8 cellular contexts compared by ENCODE assay signal in the genomic region with DNA sequence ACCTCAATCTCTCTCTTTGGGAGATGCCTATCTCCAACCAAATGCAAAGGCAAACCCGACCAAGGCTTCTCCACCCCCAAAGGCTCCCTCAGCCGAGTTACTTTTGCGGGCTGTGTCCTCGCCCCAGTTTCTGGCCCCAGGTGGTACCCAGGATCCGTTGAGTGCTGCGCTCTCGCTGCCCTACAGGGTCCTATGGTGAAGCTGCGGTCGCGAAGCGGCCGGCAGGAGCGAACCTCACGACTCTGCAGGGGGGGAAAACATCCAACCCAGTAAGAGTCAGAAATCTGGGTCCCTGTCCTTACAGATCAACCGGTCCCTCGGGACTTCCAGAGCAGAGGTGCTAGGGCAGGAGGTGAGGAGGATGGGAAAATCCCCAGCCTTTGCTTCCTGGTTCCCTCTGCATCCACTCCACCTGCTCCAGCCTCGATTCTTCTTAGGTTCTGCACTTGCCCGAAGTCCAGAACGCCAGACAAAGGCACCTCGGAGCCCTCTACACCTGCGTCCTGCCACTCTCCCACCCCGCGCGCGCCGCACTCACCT. TPM values are rescaled to one million over a fixed set of nuclear protein-coding genes. Genes with fewer than 3 reads are reported as not detected.
DNase-seq lines count a peak whose midpoint lies in the region; ATAC-seq, FAIRE-seq and TF ChIP-seq lines count a peak whose summit lies in the region.

No MANE protein-coding gene starts in this region.

- H3K14ac ChIP-seq in H9 (ENCODE audit: insufficient read depth, low read length) = no peak overlapping the region

- H3K4me1 ChIP-seq in H9 (ENCODE audit: insufficient read depth, low read length) (0 out of 2 replicates have a peak, but pooled peaks cover 2% of the 10 kb centered on the region), smooth muscle cell (ENCODE audit: low read depth) (peaks cover 12% of the 10 kb centered on the region)

- in situ Hi-C loops in G401 (cut with HindIII; ENCODE audit: low sequenced_read_pairs) = no loop called here

- no peak overlapping the region for H4K8ac ChIP-seq in H9 (replicated peaks; ENCODE audit: insufficient read length, low read depth, low read length)

- H3K4me1 Mint-ChIP-seq in H9 = peaks cover 12 to 13% of the 10 kb centered on the region in 2 experiments
- peaks cover 12% of the 10 kb centered on the region for H3K4me1 Mint-ChIP-seq in activated CD4-positive, alpha-beta memory T cell treated with anti-CD3 and anti-CD28 coated beads for 36 hours (ENCODE audit: low read depth)

- no peak overlapping the region for H2BK15ac ChIP-seq in H9 (ENCODE audit: low read depth, low read length)

- no peak overlapping the region for H3K27ac ChIP-seq in H9 (ENCODE audit: insufficient read length, low read depth, low read length)
- no peak overlapping the region for H3K27ac ChIP-seq in smooth muscle cell (ENCODE audit: low read depth)

- no peak overlapping the region for H3K18ac ChIP-seq in H9 (ENCODE audit: insufficient read length, low read depth, low read length)

- H3K36me3 ChIP-seq in smooth muscle cell (ENCODE audit: low read depth) = no peaks in the 10 kb centered on the region

- no peak overlapping the region for H3T11ph ChIP-seq in H9 (ENCODE audit: low read length)

- peak overlapping the region; percentile 67 for H3K4me3 ChIP-seq in smooth muscle cell

- CTCF ChIA-PET in activated CD4-positive, alpha-beta memory T cell treated with anti-CD3 and anti-CD28 coated beads for 36 hours (lab: Charles Lee) = no interaction called here

- TF ChIP-seq CTCF in H9 (conservative IDR thresholded peaks at IDR 0.05) (no peak), smooth muscle cell (IDR thresholded peaks at IDR 0.05; ENCODE audit: borderline replicate concordance, insufficient read depth, poor library complexity, severe bottlenecking) (no peak)

- ATAC-seq in left ventricle myocardium superior = peak; percentile 9

- H2AFZ ChIP-seq in H9 (ENCODE audit: low read length) (no peak overlapping the region), smooth muscle cell (ENCODE audit: low read depth) (peak overlapping the region; percentile 70)

- H2BK12ac ChIP-seq in H9 (ENCODE audit: insufficient read length, low read depth, low read length) = no peak overlapping the region

- FAIRE-seq in H54 (lab: Jason Lieb, UNC) = no peak

- H3K56ac ChIP-seq in H9 (ENCODE audit: insufficient read length, low read depth, low read length) = no peak overlapping the region

- no peak overlapping the region for H4K5ac ChIP-seq in H9 (ENCODE audit: insufficient read length, low read depth, low read length)

- H3K4me2 ChIP-seq in H9 (ENCODE audit: insufficient read depth, insufficient read length, low read length) = peak overlapping the region; percentile 47
- peak overlapping the region; percentile 87 for H3K4me2 ChIP-seq in smooth muscle cell

- no peaks in the 10 kb centered on the region for H3K79me1 ChIP-seq in H9 (ENCODE audit: insufficient read depth, low read depth, low read length, poor library complexity, severe bottlenecking)

- H2BK120ac ChIP-seq in H9 (ENCODE audit: low read depth, low read length, poor library complexity, severe bottlenecking) = no peak overlapping the region

- WGBS in H9 (ENCODE audit: extremely low coverage, insufficient read length, low lambda C conversion rate) = no CpG with 5 or more reads among the region's 26 CpGs
- 2% methylated on average over 26 of the region's 26 CpGs for WGBS in smooth muscle cell (ENCODE audit: low lambda C conversion rate)

- H3K79me2 ChIP-seq in H9 (ENCODE audit: insufficient read depth, low read length) (no peaks in the 10 kb centered on the region), smooth muscle cell (ENCODE audit: low read depth) (no peaks in the 10 kb centered on the region)

- H4K20me1 ChIP-seq in H9 (ENCODE audit: control insufficient read depth, insufficient read depth, insufficient read length) (no peaks in the 10 kb centered on the region), smooth muscle cell (ENCODE audit: low read depth) (no peaks in the 10 kb centered on the region)

- no peaks in the 10 kb centered on the region for H3K9me3 Mint-ChIP-seq in H9
- no peaks in the 10 kb centered on the region for H3K9me3 Mint-ChIP-seq in activated CD4-positive, alpha-beta memory T cell treated with anti-CD3 and anti-CD28 coated beads for 36 hours

- H3K4ac ChIP-seq in H9 (ENCODE audit: low read depth, low read length) = no peak overlapping the region

- POLR2A ChIA-PET in activated CD4-positive, alpha-beta memory T cell treated with anti-CD3 and anti-CD28 coated beads for 36 hours (lab: Charles Lee) = no interaction called here

- H3K27me3 ChIP-seq in H9 (ENCODE audit: insufficient read depth, low read length) (peaks cover 22% of the 10 kb centered on the region; the same call in 1 of the 2 replicates), smooth muscle cell (ENCODE audit: low read depth) (no peaks in the 10 kb centered on the region)

- intact Hi-C loops in activated CD4-positive, alpha-beta memory T cell treated with anti-CD3 and anti-CD28 coated beads for 36 hours (cut with micrococcal nuclease) = loop anchor here (1.0 to 10.0 kb wide), 3 partner anchors 44 to 846 kb away; no protein-coding TSS in a partner anchor
- intact Hi-C loops in left ventricle myocardium superior (cut with micrococcal nuclease) = no loop called here

- H3K9me3 ChIP-seq in H9 (ENCODE audit: control insufficient read depth, low read depth, low read length) (no peaks in the 10 kb centered on the region), smooth muscle cell (replicated peaks; ENCODE audit: low read depth) (no peaks in the 10 kb centered on the region)

- H3K9ac ChIP-seq in H9 (ENCODE audit: extremely low read depth, insufficient read length, low read length) (no peak overlapping the region), smooth muscle cell (ENCODE audit: low read depth) (no peak overlapping the region)

- H3F3A ChIP-seq in smooth muscle cell (ENCODE audit: low read depth) = no peaks in the 10 kb centered on the region

- no peak for TF ChIP-seq POLR2A in H54 (IDR thresholded peaks at IDR 0.05; ENCODE audit: low read depth, low read length)

- no peaks in the 10 kb centered on the region for H3K36me3 Mint-ChIP-seq in H9 (ENCODE audit: insufficient read depth in 1 of 3, low read depth in 3 of 3)
- H3K36me3 Mint-ChIP-seq in activated CD4-positive, alpha-beta memory T cell treated with anti-CD3 and anti-CD28 coated beads for 36 hours = no peaks in the 10 kb centered on the region

- H3K23me2 ChIP-seq in H9 (ENCODE audit: insufficient read length, low read depth, low read length, poor library complexity, severe bottlenecking) = peaks cover 25% of the 10 kb centered on the region

- peak; percentile 60 for DNase-seq in G401 (ENCODE audit: low spot score)
- DNase-seq in H9 = peak; percentile 39
- DNase-seq in activated CD4-positive, alpha-beta memory T cell treated with anti-CD3 and anti-CD28 coated beads for 36 hours = no peak
- no peak for DNase-seq in left ventricle myocardium superior
- DNase-seq in smooth muscle cell (lab: John Stamatoyannopoulos, UW; ENCODE audit: unreplicated experiment) = no peak
- no peak for DNase-seq in GM03348 (ENCODE audit: low spot score)
- DNase-seq in epidermal melanocyte (ENCODE audit: insufficient read length, low spot score) = no peak
- no peak for DNase-seq in H54 (ENCODE audit: insufficient read length, low spot score)

- no peak overlapping the region for H4K91ac ChIP-seq in H9 (ENCODE audit: insufficient read length, low read depth, low read length)

- H3K27ac Mint-ChIP-seq in H9 = no peak overlapping the region
- no peak overlapping the region for H3K27ac Mint-ChIP-seq in activated CD4-positive, alpha-beta memory T cell treated with anti-CD3 and anti-CD28 coated beads for 36 hours

- peak overlapping the region; percentile 76 to 78 for H3K4me3 Mint-ChIP-seq in H9
- peak overlapping the region; percentile 54 for H3K4me3 Mint-ChIP-seq in activated CD4-positive, alpha-beta memory T cell treated with anti-CD3 and anti-CD28 coated beads for 36 hours

- no peak overlapping the region for H2BK5ac ChIP-seq in H9 (ENCODE audit: insufficient read length, low read length)

- H3K23ac ChIP-seq in H9 (ENCODE audit: insufficient read length, low read depth, low read length) = no peak overlapping the region

- no peak overlapping the region for H2AK5ac ChIP-seq in H9 (ENCODE audit: insufficient read length, low read length)

- no peak overlapping the region for H2BK20ac ChIP-seq in H9 (ENCODE audit: low read depth, low read length, poor library complexity, severe bottlenecking)

- peaks cover 74% of the 10 kb centered on the region for H3K27me3 Mint-ChIP-seq in H9 (ENCODE audit: low read depth)
- peaks cover 48% of the 10 kb centered on the region for H3K27me3 Mint-ChIP-seq in activated CD4-positive, alpha-beta memory T cell treated with anti-CD3 and anti-CD28 coated beads for 36 hours

RNA-seq across cellular contexts. Expression of gene HS3ST1, which starts 0.5 kb away (rescaled TPM):
- total RNA-seq in G401 (2014; rRNA removed; shearing (Covaris generic)) = not detected in 2 replicates
- 0.04 and 0.20 TPM in 2 replicates for total RNA-seq in H9 (2021)
- not detected for total RNA-seq in activated CD4-positive, alpha-beta memory T cell treated with anti-CD3 and anti-CD28 coated beads for 36 hours
- 0.94 TPM for total RNA-seq in left ventricle myocardium superior
- total RNA-seq in smooth muscle cell = 0.22 and 0.31 TPM in 2 replicates
- polyA plus RNA-seq in smooth muscle cell = 0.65 and 3.1 TPM in 2 replicates

Comparison
In these comparisons a context has a peak if more than half of its experiments do, and no peak if none do; other contexts are left out.
1. DNase-seq: peak in G401 (single experiment) and H9 (single experiment); none in activated CD4-positive, alpha-beta memory T cell treated with anti-CD3 and anti-CD28 coated beads for 36 hours (single experiment), left ventricle myocardium superior (single experiment), smooth muscle cell (single experiment), GM03348 (single experiment), epidermal melanocyte (single experiment) and H54 (single experiment).